Comparison of ENCODE assay signal across 19 cellular contexts in genomic region chr1:170535418-170535817, GRCh38. TPM values are rescaled to one million over a fixed set of nuclear protein-coding genes. Genes with fewer than 3 reads are reported as not detected.
A peak's percentile ranks its signal among the peaks of the same experiment; 100 is the strongest.
DNase-seq lines count a peak whose midpoint lies in the region; ATAC-seq and TF ChIP-seq lines count a peak whose summit lies in the region.
"Had no signal": no experiment of that assay in that cellular context is flagged by ENCODE, and none has a peak within 500 bp of the region (broad histone marks: within the 10 kb centered on the region; RNA-seq: fewer than 3 reads in every experiment).

No MANE protein-coding gene starts in this region.

- no peak overlapping the region for H2AFZ ChIP-seq in DND-41 (ENCODE audit: low read depth, low read length)

- no peak overlapping the region for H3K4me3 ChIP-seq in DND-41 (ENCODE audit: low read depth in 1 of 2, low read length in 2 of 2)
- H3K4me3 ChIP-seq: A549, BLaER1 had no signal

- H3K27ac Mint-ChIP-seq in activated naive CD8-positive, alpha-beta T cell: peak overlapping the region; percentile 34
- no peak overlapping the region for H3K27ac Mint-ChIP-seq in activated naive CD8-positive, alpha-beta T cell treated with anti-CD3 and anti-CD28 coated beads for 36 hours
- H3K27ac Mint-ChIP-seq in chondrocyte (ENCODE audit: unreplicated experiment) (peak overlapping the region; percentile 25), osteocyte (ENCODE audit: unreplicated experiment) (peak overlapping the region; percentile 48)
- no peak overlapping the region for H3K27ac Mint-ChIP-seq in T-helper 2 cell treated with Interferon-gamma antibody and Interleukin-4, amounts not matched to agents 5 μg/mL and 100 μg/mL, for 36 hours
- H3K27ac Mint-ChIP-seq: CD14-positive monocyte, H9 had no signal

- ATAC-seq in DND-41 (ENCODE audit: insufficient read depth, low read depth): no peak
- ATAC-seq: A549, GM12878 had no signal

- H3K79me2 ChIP-seq in DND-41 (ENCODE audit: insufficient read depth, low read length): peaks cover 73% of the 10 kb centered on the region

- peak overlapping the region; percentile 84; the same call in 1 of the 2 replicates for H3K4me2 ChIP-seq in DND-41 (ENCODE audit: insufficient read depth, low read length)
- H3K4me2 ChIP-seq: A549, BLaER1 had no signal

- H3K27me3 Mint-ChIP-seq in activated naive CD8-positive, alpha-beta T cell: no peaks in the 10 kb centered on the region
- no peaks in the 10 kb centered on the region for H3K27me3 Mint-ChIP-seq in activated naive CD8-positive, alpha-beta T cell treated with anti-CD3 and anti-CD28 coated beads for 36 hours
- H3K27me3 Mint-ChIP-seq in chondrocyte (ENCODE audit: low read depth): no peaks in the 10 kb centered on the region
- no peaks in the 10 kb centered on the region for H3K27me3 Mint-ChIP-seq in osteocyte (ENCODE audit: unreplicated experiment)
- H3K27me3 Mint-ChIP-seq in T-helper 2 cell treated with Interferon-gamma antibody and Interleukin-4, amounts not matched to agents 5 μg/mL and 100 μg/mL, for 36 hours (ENCODE audit: low read depth): no peaks in the 10 kb centered on the region
- H3K27me3 Mint-ChIP-seq: CD4-positive, alpha-beta memory T cell had no signal

- H3K4me1 ChIP-seq in DND-41 (ENCODE audit: insufficient read depth, low read length): peaks cover 37% of the 10 kb centered on the region

- H3K27me3 ChIP-seq in DND-41 (ENCODE audit: insufficient read depth, low read length, poor library complexity): no peaks in the 10 kb centered on the region
- H3K27me3 ChIP-seq: BLaER1 had no signal

- TF ChIP-seq CTCF in DND-41 (IDR thresholded peaks at IDR 0.05; ENCODE audit: borderline replicate concordance, extremely low read depth, low read length, poor library complexity, severe bottlenecking) (no peak), chondrocyte (IDR thresholded peaks at IDR 0.05) (no peak), osteocyte (IDR thresholded peaks at IDR 0.05) (no peak)

- DNase-seq in activated naive CD8-positive, alpha-beta T cell treated with anti-CD3 and anti-CD28 coated beads for 36 hours: no peak
- DNase-seq in DND-41: no peak
- DNase-seq in chondrocyte (ENCODE audit: low spot score): no peak
- DNase-seq in osteocyte (ENCODE audit: extremely low spot score, unreplicated experiment): no peak
- no peak for DNase-seq in T-helper 2 cell treated with Interferon-gamma antibody and Interleukin-4, amounts not matched to agents 5 μg/mL and 100 μg/mL, for 36 hours (ENCODE audit: low spot score)
- no peak for DNase-seq in islet precursor cell
- DNase-seq in NCI-H1417 treated with DMSO at 0.1 percent for 48 hours (lab: John Stamatoyannopoulos, UW): no peak
- DNase-seq: AML-193; Calu3; CD4-positive, alpha-beta memory T cell; DMS79 treated with DMSO at 0.1 percent for 48 hours; EL; H9 had no signal

- H3K36me3 ChIP-seq in DND-41 (ENCODE audit: insufficient read depth, low read length): peaks cover 52% of the 10 kb centered on the region

- no peak overlapping the region for H3K27ac ChIP-seq in DND-41 (ENCODE audit: low read length)
- H3K27ac ChIP-seq: 22Rv1, A549, BLaER1 had no signal

- peaks cover 40% of the 10 kb centered on the region for H3K4me1 Mint-ChIP-seq in activated naive CD8-positive, alpha-beta T cell (ENCODE audit: low read depth)
- peaks cover 33% of the 10 kb centered on the region for H3K4me1 Mint-ChIP-seq in activated naive CD8-positive, alpha-beta T cell treated with anti-CD3 and anti-CD28 coated beads for 36 hours
- H3K4me1 Mint-ChIP-seq in chondrocyte (ENCODE audit: low read depth) (peaks cover 63% of the 10 kb centered on the region), osteocyte (ENCODE audit: unreplicated experiment) (peaks cover 52% of the 10 kb centered on the region)
- peaks cover 5% of the 10 kb centered on the region for H3K4me1 Mint-ChIP-seq in T-helper 2 cell treated with Interferon-gamma antibody and Interleukin-4, amounts not matched to agents 5 μg/mL and 100 μg/mL, for 36 hours (ENCODE audit: low read depth)

- H3K9ac ChIP-seq in DND-41 (ENCODE audit: low read depth, low read length): no peak overlapping the region
- H3K9ac ChIP-seq: BLaER1 had no signal

- H3K9me3 ChIP-seq in DND-41 (ENCODE audit: insufficient read depth, low read length, severe bottlenecking): no peaks in the 10 kb centered on the region
- H3K9me3 ChIP-seq: A549, BLaER1 had no signal

- H3K9me3 Mint-ChIP-seq in activated naive CD8-positive, alpha-beta T cell (ENCODE audit: low read depth): no peaks in the 10 kb centered on the region
- H3K9me3 Mint-ChIP-seq in activated naive CD8-positive, alpha-beta T cell treated with anti-CD3 and anti-CD28 coated beads for 36 hours: no peaks in the 10 kb centered on the region
- H3K9me3 Mint-ChIP-seq in chondrocyte (ENCODE audit: low read depth) (peaks cover 3% of the 10 kb centered on the region), osteocyte (ENCODE audit: unreplicated experiment) (no peaks in the 10 kb centered on the region)
- H3K9me3 Mint-ChIP-seq in T-helper 2 cell treated with Interferon-gamma antibody and Interleukin-4, amounts not matched to agents 5 μg/mL and 100 μg/mL, for 36 hours: no peaks in the 10 kb centered on the region
- H3K9me3 Mint-ChIP-seq: CD14-positive monocyte; CD4-positive, alpha-beta memory T cell; H9 had no signal

- H3K36me3 Mint-ChIP-seq in activated naive CD8-positive, alpha-beta T cell: peaks cover 6% of the 10 kb centered on the region
- peaks cover 31% of the 10 kb centered on the region for H3K36me3 Mint-ChIP-seq in activated naive CD8-positive, alpha-beta T cell treated with anti-CD3 and anti-CD28 coated beads for 36 hours
- H3K36me3 Mint-ChIP-seq in chondrocyte (ENCODE audit: low read depth) (peaks cover 13% of the 10 kb centered on the region), osteocyte (ENCODE audit: unreplicated experiment) (peaks cover 23% of the 10 kb centered on the region)
- peaks cover 25% of the 10 kb centered on the region for H3K36me3 Mint-ChIP-seq in T-helper 2 cell treated with Interferon-gamma antibody and Interleukin-4, amounts not matched to agents 5 μg/mL and 100 μg/mL, for 36 hours (ENCODE audit: low read depth)

- H4K20me1 ChIP-seq in DND-41 (ENCODE audit: insufficient read depth, low read length): no peaks in the 10 kb centered on the region; the same call in 1 of the 2 replicates

- H3K4me3 Mint-ChIP-seq in activated naive CD8-positive, alpha-beta T cell: no peak overlapping the region
- no peak overlapping the region for H3K4me3 Mint-ChIP-seq in activated naive CD8-positive, alpha-beta T cell treated with anti-CD3 and anti-CD28 coated beads for 36 hours
- H3K4me3 Mint-ChIP-seq in chondrocyte (ENCODE audit: unreplicated experiment) (no peak overlapping the region), osteocyte (ENCODE audit: unreplicated experiment) (no peak overlapping the region)
- no peak overlapping the region for H3K4me3 Mint-ChIP-seq in T-helper 2 cell treated with Interferon-gamma antibody and Interleukin-4, amounts not matched to agents 5 μg/mL and 100 μg/mL, for 36 hours
- H3K4me3 Mint-ChIP-seq: CD14-positive monocyte; CD4-positive, alpha-beta memory T cell; H9 had no signal

RNA-seq across cellular contexts. Expression of gene GORAB, which starts 3.5 kb away (rescaled TPM):
- 10 to 100 TPM; 11.4 to 13.6 TPM for total RNA-seq in activated naive CD8-positive, alpha-beta T cell treated with anti-CD3 and anti-CD28 coated beads for 36 hours
- 16.2 to 22.6 TPM (median 16.9 TPM) in 3 replicates for total RNA-seq in chondrocyte
- 20.8 and 22.2 TPM in 2 replicates for total RNA-seq in osteocyte

Comparison
In these comparisons a context has a peak if more than half of its experiments do, and no peak if none do; other contexts are left out.
1. H3K27ac Mint-ChIP-seq: peak in activated naive CD8-positive, alpha-beta T cell (single experiment), chondrocyte (single experiment) and osteocyte (single experiment); none in activated naive CD8-positive, alpha-beta T cell treated with anti-CD3 and anti-CD28 coated beads for 36 hours (single experiment) and T-helper 2 cell treated with Interferon-gamma antibody and Interleukin-4, amounts not matched to agents 5 μg/mL and 100 μg/mL, for 36 hours (single experiment).